8 cellular contexts compared by ENCODE assay signal in genomic region chr11:45843158-45843924, GRCh38. TPM values are rescaled to one million over a fixed set of nuclear protein-coding genes. Genes with fewer than 3 reads are reported as not detected.
DNase-seq lines count a peak whose midpoint lies in the region; ATAC-seq, FAIRE-seq and TF ChIP-seq lines count a peak whose summit lies in the region.

No MANE protein-coding gene starts in this region.

- H3K4me3 Mint-ChIP-seq in T-cell (peak overlapping the region in 2 of 3 donors; percentile 3 to 25), type B pancreatic cell (peak overlapping the region; percentile 40)
- H3K4me3 Mint-ChIP-seq in activated naive CD8-positive, alpha-beta T cell treated with anti-CD3 and anti-CD28 coated beads, Interleukin-2, amount 50 U/mL, for 24 hours = peak overlapping the region; percentile 39

- WGBS in A549 (ENCODE audit: missing lambda C conversion rate) = 3% methylated on average over 22 of the region's 22 CpGs

- TF ChIP-seq RAD21 in A549 (conservative IDR thresholded peaks at IDR 0.05 in 1 of 2, IDR thresholded peaks at IDR 0.05 in 1 of 2) = peak; percentile 52 to 59; a peak in 4 of 5 replicates

- H3K27me3 Mint-ChIP-seq in T-cell (peaks cover 0 to 3% of the 10 kb centered on the region in 2 donors), type B pancreatic cell (peaks cover 26% of the 10 kb centered on the region)
- H3K27me3 Mint-ChIP-seq in activated naive CD8-positive, alpha-beta T cell treated with anti-CD3 and anti-CD28 coated beads, Interleukin-2, amount 50 U/mL, for 24 hours = no peaks in the 10 kb centered on the region

- H3K9me3 Mint-ChIP-seq in T-cell (no peaks in the 10 kb centered on the region), type B pancreatic cell (no peaks in the 10 kb centered on the region)
- no peaks in the 10 kb centered on the region for H3K9me3 Mint-ChIP-seq in activated naive CD8-positive, alpha-beta T cell treated with anti-CD3 and anti-CD28 coated beads, Interleukin-2, amount 50 U/mL, for 24 hours

- H3K36me3 Mint-ChIP-seq in T-cell = no peaks in the 10 kb centered on the region
- no peaks in the 10 kb centered on the region for H3K36me3 Mint-ChIP-seq in activated naive CD8-positive, alpha-beta T cell treated with anti-CD3 and anti-CD28 coated beads, Interleukin-2, amount 50 U/mL, for 24 hours (ENCODE audit: low read depth)
- H3K36me3 Mint-ChIP-seq in type B pancreatic cell = no peaks in the 10 kb centered on the region

- intact Hi-C loops in posterior vena cava (cut with DNase I) = no loop called here

- H3K4me3 ChIP-seq in A549 = peak overlapping the region; percentile 32; the same call in 2 of the 3 replicates
- no peak overlapping the region for H3K4me3 ChIP-seq in cardiac muscle cell

- peak; percentile 61 to 73 for ATAC-seq in A549
- ATAC-seq in GM19035 (IDR thresholded peaks at IDR 0.05; ENCODE audit: unreplicated experiment) = peak; percentile 19
- peak; percentile 24 to 49 (median 35) for ATAC-seq in T-cell (replicated peaks in 1 of 4)
- peak; percentile 34 for ATAC-seq in activated naive CD8-positive, alpha-beta T cell treated with anti-CD3 and anti-CD28 coated beads, Interleukin-2, amount 50 U/mL, for 24 hours

- no peaks in the 10 kb centered on the region for H3K36me3 ChIP-seq in cardiac muscle cell

- peak overlapping the region; percentile 55 to 77 for H3K27ac Mint-ChIP-seq in T-cell
- no peak overlapping the region for H3K27ac Mint-ChIP-seq in activated naive CD8-positive, alpha-beta T cell treated with anti-CD3 and anti-CD28 coated beads, Interleukin-2, amount 50 U/mL, for 24 hours
- H3K27ac Mint-ChIP-seq in type B pancreatic cell = peak overlapping the region; percentile 79

- H3K4me1 Mint-ChIP-seq in T-cell (peaks cover 30 to 36% (median 33%) of the 10 kb centered on the region in 3 donors), type B pancreatic cell (ENCODE audit: unreplicated experiment) (peaks cover 7% of the 10 kb centered on the region)
- peaks cover 22% of the 10 kb centered on the region for H3K4me1 Mint-ChIP-seq in activated naive CD8-positive, alpha-beta T cell treated with anti-CD3 and anti-CD28 coated beads, Interleukin-2, amount 50 U/mL, for 24 hours

- peaks cover 15% of the 10 kb centered on the region for H3K4me1 ChIP-seq in A549
- peaks cover 2% of the 10 kb centered on the region for H3K4me1 ChIP-seq in cardiac muscle cell (ENCODE audit: low read depth)

- no peak overlapping the region; a peak in 1 of 6 replicates for H3K27ac ChIP-seq in A549
- no peak overlapping the region for H3K27ac ChIP-seq in cardiac muscle cell

- peak; percentile 88 to 91 for DNase-seq in A549 (ENCODE audit: low read depth in 1 of 2, low spot score in 1 of 2)
- peak; percentile 91 for DNase-seq in NCI-H146 (lab: John Stamatoyannopoulos, UW)
- peak; percentile 70 to 95 (median 88) for DNase-seq in T-cell
- DNase-seq in activated naive CD8-positive, alpha-beta T cell treated with anti-CD3 and anti-CD28 coated beads, Interleukin-2, amount 50 U/mL, for 24 hours = peak; percentile 89
- DNase-seq in cardiac muscle cell (ENCODE audit: low read depth in 1 of 2, low spot score in 1 of 2) = peak; percentile 92 to 93
- DNase-seq in posterior vena cava (ENCODE audit: low spot score) = peak; percentile 96
- peak; percentile 89 for DNase-seq in type B pancreatic cell (ENCODE audit: extremely low spot score, unreplicated experiment)

- POLR2A ChIA-PET in A549 (lab: Yijun Ruan, JAX) = no interaction called here
- POLR2A ChIA-PET in T-cell (lab: Charles Lee) = interaction anchor here in 1 of 2 donors (0.7 kb wide), 2 partner anchors 163 to 1672 kb away, joined by 3 read pairs; no protein-coding TSS in a partner anchor

- H3K27me3 ChIP-seq in cardiac muscle cell = peaks cover 16% of the 10 kb centered on the region

- H3K4me2 ChIP-seq in A549 = peak overlapping the region; percentile 96

- FAIRE-seq in A549 (lab: Jason Lieb, UNC) = no peak

- peak; percentile 87 for TF ChIP-seq CTCF in A549 (IDR thresholded peaks at IDR 0.05)
- TF ChIP-seq CTCF in cardiac muscle cell (IDR thresholded peaks at IDR 0.05; ENCODE audit: low read depth, low read length) = peak; percentile 96
- peak; percentile 97 for TF ChIP-seq CTCF in type B pancreatic cell (conservative IDR thresholded peaks at IDR 0.05)

- no peaks in the 10 kb centered on the region for H3K9me3 ChIP-seq in A549
- no peaks in the 10 kb centered on the region for H3K9me3 ChIP-seq in cardiac muscle cell (ENCODE audit: low read depth)

- CTCF ChIA-PET in A549 (lab: Yijun Ruan, JAX) = interaction anchor here (0.6 to 3.9 kb wide), 34 partner anchors 8 to 456 kb away, joined by 3 to 32 read pairs (median 4); no protein-coding TSS in a partner anchor
- CTCF ChIA-PET in T-cell (lab: Charles Lee) = interaction anchor here (0.6 to 1.9 kb wide), 10 partner anchors 8 to 1953 kb away, joined by 3 to 17 read pairs (median 6); partner anchors contain the start of gene SLC35C1 (in 1 of the 2)

- no peak for TF ChIP-seq EP300 in A549 (IDR thresholded peaks at IDR 0.05)

- TF ChIP-seq POLR2A in A549 (IDR thresholded peaks at IDR 0.05; ENCODE audit: low read length) = no peak

TF ChIP-seq in A549, 52 proteins besides CTCF, POLR2A, EP300 and RAD21:
- TF ChIP-seq MYC (IDR thresholded peaks at IDR 0.05; ENCODE audit: borderline replicate concordance, low read length) (peak; percentile 44; the same call in 1 of the 2 replicates), RFX5 (IDR thresholded peaks at IDR 0.05) (0 out of 2 replicates have a peak, but pooled peaks have one; percentile 68), HOXA7 (CRISPR knock-in tag; IDR thresholded peaks at IDR 0.05) (0 out of 2 replicates have a peak, but pooled peaks have one; percentile 34), SMC3 (IDR thresholded peaks at IDR 0.05) (peak; percentile 64; the same call in 2 of the 3 replicates)
- TF ChIP-seq, protein P1, sequence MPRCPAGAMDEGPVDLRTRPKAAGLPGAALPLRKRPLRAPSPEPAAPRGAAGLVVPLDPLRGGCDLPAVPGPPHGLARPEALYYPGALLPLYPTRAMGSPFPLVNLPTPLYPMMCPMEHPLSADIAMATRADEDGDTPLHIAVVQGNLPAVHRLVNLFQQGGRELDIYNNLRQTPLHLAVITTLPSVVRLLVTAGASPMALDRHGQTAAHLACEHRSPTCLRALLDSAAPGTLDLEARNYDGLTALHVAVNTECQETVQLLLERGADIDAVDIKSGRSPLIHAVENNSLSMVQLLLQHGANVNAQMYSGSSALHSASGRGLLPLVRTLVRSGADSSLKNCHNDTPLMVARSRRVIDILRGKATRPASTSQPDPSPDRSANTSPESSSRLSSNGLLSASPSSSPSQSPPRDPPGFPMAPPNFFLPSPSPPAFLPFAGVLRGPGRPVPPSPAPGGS (IDR thresholded peaks at IDR 0.05) = no peak
- TF ChIP-seq, protein P2, sequence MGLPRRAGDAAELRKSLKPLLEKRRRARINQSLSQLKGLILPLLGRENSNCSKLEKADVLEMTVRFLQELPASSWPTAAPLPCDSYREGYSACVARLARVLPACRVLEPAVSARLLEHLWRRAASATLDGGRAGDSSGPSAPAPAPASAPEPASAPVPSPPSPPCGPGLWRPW (IDR thresholded peaks at IDR 0.05) = no peak

RNA-seq across cellular contexts. Expression of gene CRY2, which starts 3.9 kb away (rescaled TPM):
- polyA plus RNA-seq in A549 (2011; rRNA removed) = 4.1 and 4.9 TPM in 2 replicates
- 2.3 and 3.2 TPM in 2 replicates for polyA plus RNA-seq in A549 (2012; cell fraction: cytosol; rRNA removed)
- polyA plus RNA-seq in A549 (2012; cell fraction: nucleus; rRNA removed) = 10.4 and 10.6 TPM in 2 replicates
- polyA plus RNA-seq in A549 (2017; fragmentation: RNase III; extraction: RNeasy Plus Mini Kit Qiagen cat#74134 plus additional on column Dnase treatment) = 2.9 to 4.0 TPM (median 3.2 TPM) in 3 replicates
- polyA minus RNA-seq in A549 (2011; rRNA and poly(A)+ RNA removed) = 12.8 and 13.8 TPM in 2 replicates
- total RNA-seq in T-cell = 100 to 1,000 TPM in 2 of 5 donors, 10 to 100 TPM in 3; 54.0 to 198 (median 63.5) TPM
- 31.5 and 50.5 TPM in 2 replicates for total RNA-seq in cardiac muscle cell
- 28.3 and 40.7 TPM in 2 replicates for polyA plus RNA-seq in cardiac muscle cell
- total RNA-seq in posterior vena cava = 10 to 100 TPM; 32.2 to 49.5 TPM
- total RNA-seq in type B pancreatic cell (ENCODE audit: low replicate concordance) = 27.7 and 37.0 TPM in 2 replicates

RNA-seq across cellular contexts. Expression of gene SLC35C1, which starts 38.4 kb away (rescaled TPM):
- polyA plus RNA-seq in A549 (2011; rRNA removed) (3.3 and 7.8 TPM in 2 replicates), A549 (2017; fragmentation: RNase III; extraction: RNeasy Plus Mini Kit Qiagen cat#74134 plus additional on column Dnase treatment) (13.0 to 14.5 TPM (median 14.0 TPM) in 3 replicates), cardiac muscle cell (7.1 and 15.1 TPM in 2 replicates)
- 7.7 and 14.0 TPM in 2 replicates for polyA plus RNA-seq in A549 (2012; cell fraction: cytosol; rRNA removed)
- 14.0 and 16.6 TPM in 2 replicates for polyA plus RNA-seq in A549 (2012; cell fraction: nucleus; rRNA removed)
- polyA minus RNA-seq in A549 (2011; rRNA and poly(A)+ RNA removed) = 9.4 and 13.7 TPM in 2 replicates
- total RNA-seq in T-cell (10 to 100 TPM in 4 of 5 donors, 1 to 10 TPM in 1; 8.3 to 27.0 (median 23.9) TPM), cardiac muscle cell (8.1 TPM in 2 replicates), posterior vena cava (10 to 100 TPM; 13.4 to 13.6 TPM), type B pancreatic cell (ENCODE audit: low replicate concordance) (19.5 and 26.0 TPM in 2 replicates)

RNA-seq across cellular contexts. Expression of gene MAPK8IP1, which starts 42.1 kb away (rescaled TPM):
- polyA plus RNA-seq in A549 (2011; rRNA removed) (2.6 and 2.7 TPM in 2 replicates), A549 (2017; fragmentation: RNase III; extraction: RNeasy Plus Mini Kit Qiagen cat#74134 plus additional on column Dnase treatment) (5.4 to 5.8 TPM (median 5.7 TPM) in 3 replicates), cardiac muscle cell (3.9 and 7.4 TPM in 2 replicates)
- 4.6 and 6.8 TPM in 2 replicates for polyA plus RNA-seq in A549 (2012; cell fraction: cytosol; rRNA removed)
- polyA plus RNA-seq in A549 (2012; cell fraction: nucleus; rRNA removed) = 7.0 and 12.5 TPM in 2 replicates
- polyA minus RNA-seq in A549 (2011; rRNA and poly(A)+ RNA removed) = 5.4 and 6.4 TPM in 2 replicates
- total RNA-seq in T-cell (1 to 10 TPM in 4 of 5 donors, under 1 TPM in 1; 0.90 to 9.9 (median 1.8) TPM), cardiac muscle cell (12.6 and 19.1 TPM in 2 replicates), posterior vena cava (10 to 100 TPM in 1 of 2 donors, 1 to 10 TPM in 1; 8.5 to 10.9 TPM), type B pancreatic cell (ENCODE audit: low replicate concordance) (23.7 and 24.4 TPM in 2 replicates)
